In the genomic region with DNA sequence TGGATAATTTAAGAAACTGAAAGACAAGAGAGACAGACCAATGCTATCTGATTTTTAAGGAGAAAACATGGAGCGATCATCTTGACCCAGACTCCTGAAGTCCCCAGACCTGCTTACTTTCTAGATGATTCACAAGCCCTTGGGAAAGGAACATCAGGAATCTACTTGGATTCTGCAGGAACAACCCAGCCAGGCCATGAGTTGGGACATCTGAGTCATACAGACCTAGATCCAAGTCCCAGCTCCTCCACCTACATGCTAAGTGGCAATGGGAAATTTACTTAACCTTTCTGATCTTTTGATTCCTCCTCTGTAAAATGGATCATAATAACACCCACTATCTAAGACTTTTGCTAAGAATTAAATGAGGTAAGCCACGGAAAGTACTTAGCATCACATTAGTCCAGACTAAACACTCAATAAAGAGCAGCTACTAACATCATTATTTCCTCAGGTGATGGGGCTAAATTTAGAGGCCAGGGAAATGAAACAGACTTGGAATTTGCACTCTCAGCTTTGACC, we compare ENCODE assay signal across 23 cellular contexts.
DNase-seq lines count a peak whose midpoint lies in the region; ATAC-seq, FAIRE-seq and TF ChIP-seq lines count a peak whose summit lies in the region.
"Had no signal": no experiment of that assay in that cellular context is flagged by ENCODE, and none has a peak within 500 bp of the region (broad histone marks: within the 10 kb centered on the region; RNA-seq: fewer than 3 reads in every experiment).

No MANE protein-coding gene starts in this region.

- WGBS in heart left ventricle, 4 donors: 61 to 83% (median 78%) methylated on average over 2 of the region's 2 CpGs
- WGBS in transverse colon (ENCODE audit: low coverage in 1 of 2), 2 donors: 75 to 83% methylated on average over 1 to 2 of the region's 2 CpGs

- H3K4me1 ChIP-seq in heart left ventricle: peaks cover 0 to 32% (median 12%) of the 10 kb centered on the region in 12 donors
- H3K4me1 ChIP-seq in thoracic aorta (ENCODE audit: control insufficient read depth in 1 of 2, low read depth in 2 of 2): peaks cover 22 to 52% of the 10 kb centered on the region in 2 donors
- peaks cover 0 to 5% (median 0%) of the 10 kb centered on the region in 4 donors for H3K4me1 ChIP-seq in transverse colon
- H3K4me1 ChIP-seq: Caco-2 had no signal

- TF ChIP-seq POLR2A in heart left ventricle (IDR thresholded peaks at IDR 0.05): no peak
- TF ChIP-seq POLR2A in transverse colon (IDR thresholded peaks at IDR 0.05): no peak

- DNase-seq in heart left ventricle (peak in 1 of 5 donors; percentile 32), cardiac septum (ENCODE audit: low spot score) (no peak), bronchial epithelial cell (ENCODE audit: low read depth) (peak; percentile 7), foreskin fibroblast (peak; percentile 39 to 44), thoracic aorta (ENCODE audit: low spot score) (no peak), transverse colon (no peak), omental fat pad (ENCODE audit: low spot score) (no peak), D341Med (ENCODE audit: low spot score) (no peak)
- DNase-seq: 8988T; CD4-positive, alpha-beta T cell; DMS153; EL; KBM-7; MV-4-11; NCI-H1694 treated with DMSO at 0.1 percent for 48 hours; NCI-H226; NCI-H524; RPMI8226; SIG-M5 had no signal

- H3K4me3 ChIP-seq in heart left ventricle: no peak overlapping the region
- no peak overlapping the region for H3K4me3 ChIP-seq in bronchial epithelial cell (ENCODE audit: low read depth, low read length)
- no peak overlapping the region for H3K4me3 ChIP-seq in foreskin fibroblast (ENCODE audit: low read depth in 1 of 2, low read length in 2 of 2)
- H3K4me3 ChIP-seq in thoracic aorta: no peak overlapping the region
- no peak overlapping the region for H3K4me3 ChIP-seq in transverse colon

- no peaks in the 10 kb centered on the region for H3K36me3 ChIP-seq in heart left ventricle
- no peaks in the 10 kb centered on the region for H3K36me3 ChIP-seq in bronchial epithelial cell (ENCODE audit: control insufficient read depth, insufficient read depth, low read length)
- no peaks in the 10 kb centered on the region for H3K36me3 ChIP-seq in thoracic aorta
- no peaks in the 10 kb centered on the region for H3K36me3 ChIP-seq in transverse colon

- in situ Hi-C loops in transverse colon (cut with MboI; ENCODE audit: low pct_ligation_motif_present in 1 of 4, low pct_unique_long_range_greater_than_20kb in 1 of 4, low sequenced_read_pairs in 3 of 4): loop anchor here in 2 of 4 donors (25.0 kb wide), 2 partner anchors 212 to 362 kb away; no protein-coding TSS in a partner anchor

- intact Hi-C loops in heart left ventricle (cut with DNase I): loop anchor here in 3 of 10 donors (5.0 to 10.0 kb wide), 3 partner anchors 195 to 215 kb away; no protein-coding TSS in a partner anchor
- intact Hi-C loops in cardiac septum (cut with DNase I): no loop called here
- intact Hi-C loops in transverse colon (cut with DNase I; ENCODE audit: low total_unique reads): no loop called here

- ATAC-seq in heart left ventricle (peak in 3 of 4 donors; percentile 33 to 79 (median 68)), thoracic aorta (ENCODE audit: insufficient number of reproducible peaks, low FRiP score, low read depth) (peak; percentile 78), omental fat pad (ENCODE audit: low FRiP score) (no peak)
- ATAC-seq: HepG2 had no signal

- H3K27ac ChIP-seq in heart left ventricle (peak overlapping the region in 1 of 12 donors; percentile 5), thoracic aorta (peak overlapping the region; percentile 80 to 85), transverse colon (no peak overlapping the region)

- TF ChIP-seq CTCF in heart left ventricle (IDR thresholded peaks at IDR 0.05): no peak
- TF ChIP-seq CTCF in bronchial epithelial cell (IDR thresholded peaks at IDR 0.05; ENCODE audit: insufficient read depth, low read length, severe bottlenecking): no peak
- TF ChIP-seq CTCF in foreskin fibroblast (IDR thresholded peaks at IDR 0.05; ENCODE audit: low read depth, low read length): no peak
- TF ChIP-seq CTCF in thoracic aorta (IDR thresholded peaks at IDR 0.05): no peak
- no peak for TF ChIP-seq CTCF in transverse colon (IDR thresholded peaks at IDR 0.05)
- no peak for TF ChIP-seq CTCF in omental fat pad (IDR thresholded peaks at IDR 0.05)

- no peak for FAIRE-seq in bronchial epithelial cell (lab: Jason Lieb, UNC)
- FAIRE-seq: GM12891, GM18507, HepG2 had no signal

- TF ChIP-seq EP300 in transverse colon (IDR thresholded peaks at IDR 0.05; ENCODE audit: low read depth): no peak

- H3K9me3 ChIP-seq in heart left ventricle (no peaks in the 10 kb centered on the region), thoracic aorta (no peaks in the 10 kb centered on the region), transverse colon (no peaks in the 10 kb centered on the region)
- H3K9me3 ChIP-seq: Caco-2 had no signal

- H3K27me3 ChIP-seq in heart left ventricle: peaks cover 0 to 4% (median 0%) of the 10 kb centered on the region in 9 donors
- H3K27me3 ChIP-seq in bronchial epithelial cell (ENCODE audit: control insufficient read depth, insufficient read depth, low read length): no peaks in the 10 kb centered on the region
- no peaks in the 10 kb centered on the region for H3K27me3 ChIP-seq in thoracic aorta (replicated peaks; ENCODE audit: insufficient read depth)
- peaks cover 8% of the 10 kb centered on the region for H3K27me3 ChIP-seq in transverse colon

Comparison
In these comparisons a context has a peak if more than half of its experiments do, and no peak if none do; other contexts are left out.
1. DNase-seq: peak in bronchial epithelial cell (single experiment) and foreskin fibroblast (2 of 2); none in cardiac septum (single experiment), thoracic aorta (single experiment), transverse colon (single experiment), omental fat pad (single experiment) and D341Med (single experiment).
2. H3K27ac ChIP-seq: peak in thoracic aorta (2 of 2); none in transverse colon (0 of 4).